20 cellular contexts compared by ENCODE assay signal in genomic region chr7:158114056-158114850, GRCh38.
DNase-seq lines count a peak whose midpoint lies in the region; ATAC-seq and TF ChIP-seq lines count a peak whose summit lies in the region.
"Had no signal": no experiment of that assay in that cellular context is flagged by ENCODE, and none has a peak within 500 bp of the region (broad histone marks: within the 10 kb centered on the region; RNA-seq: fewer than 3 reads in every experiment).

No MANE protein-coding gene starts in this region.

- intact Hi-C loops in stomach (cut with DNase I; ENCODE audit: low total_unique reads) = no loop called here

- no peak for TF ChIP-seq POLR2A in stomach (IDR thresholded peaks at IDR 0.05)

- H3K27me3 Mint-ChIP-seq in endodermal cell (ENCODE audit: insufficient read depth) = no peaks in the 10 kb centered on the region
- H3K27me3 Mint-ChIP-seq: CD4-positive, alpha-beta T cell had no signal

- H3K4me3 Mint-ChIP-seq in endodermal cell = no peak overlapping the region
- H3K4me3 Mint-ChIP-seq: CD4-positive, alpha-beta T cell had no signal

- peak overlapping the region; percentile 10 for H2AK5ac ChIP-seq in neuronal stem cell (ENCODE audit: low read depth, low read length)

- no peaks in the 10 kb centered on the region for H3K4me1 Mint-ChIP-seq in endodermal cell

- H3F3A ChIP-seq in MM.1S (ENCODE audit: insufficient read depth, low read length) = no peaks in the 10 kb centered on the region; the same call in 1 of the 2 replicates

- H3K79me1 ChIP-seq in neuronal stem cell (ENCODE audit: low read depth, low read length) = no peaks in the 10 kb centered on the region

- H3K27me3 ChIP-seq in endodermal cell (ENCODE audit: control insufficient read depth, insufficient read depth, low read length, poor library complexity, severe bottlenecking) = no peaks in the 10 kb centered on the region
- H3K27me3 ChIP-seq in neuronal stem cell (ENCODE audit: control insufficient read depth in 3 of 3, insufficient read depth in 3 of 3, low read depth in 1 of 3, low read length in 3 of 3) = no peaks in the 10 kb centered on the region
- no peaks in the 10 kb centered on the region for H3K27me3 ChIP-seq in stomach
- H3K27me3 ChIP-seq in MM.1S (replicated peaks; ENCODE audit: insufficient read depth, low read length) = peaks cover 14% of the 10 kb centered on the region

- H3K4me3 ChIP-seq in endodermal cell (ENCODE audit: low read length) (no peak overlapping the region), neuronal stem cell (ENCODE audit: low read length in 2 of 2) (no peak overlapping the region), stomach (no peak overlapping the region), MM.1S (ENCODE audit: low read length) (no peak overlapping the region)
- H3K4me3 ChIP-seq: A549, GM23248 had no signal

- no peak for TF ChIP-seq CTCF in endodermal cell (conservative IDR thresholded peaks at IDR 0.05)
- TF ChIP-seq CTCF in stomach (IDR thresholded peaks at IDR 0.05) = no peak
- no peak for TF ChIP-seq CTCF in MM.1S (IDR thresholded peaks at IDR 0.05; ENCODE audit: low read length)

- H3K36me3 Mint-ChIP-seq in endodermal cell (ENCODE audit: low read depth) = no peaks in the 10 kb centered on the region

- no peak overlapping the region for H3K27ac Mint-ChIP-seq in endodermal cell
- H3K27ac Mint-ChIP-seq: CD4-positive, alpha-beta T cell had no signal

- DNase-seq in activated CD8-positive, alpha-beta memory T cell treated with anti-CD3 and anti-CD28 coated beads for 24 hours = peak; percentile 33
- no peak for DNase-seq in activated CD8-positive, alpha-beta memory T cell treated with anti-CD3 and anti-CD28 coated beads, Interleukin-2, amount 50 U/mL, for 4 hours
- peak; percentile 27 for DNase-seq in endodermal cell
- DNase-seq in neuronal stem cell (ENCODE audit: low spot score) = no peak
- DNase-seq in stomach = peak; percentile 17
- no peak for DNase-seq in MM.1S
- DNase-seq: AML-193; Caco-2; CD4-positive, alpha-beta T cell; DMS153; DMS79; GDM1; GM23248; HCEC 1CT; IMR-90 had no signal

- H3K23ac ChIP-seq in neuronal stem cell (ENCODE audit: low read depth, low read length, poor library complexity) = no peak overlapping the region

- H4K8ac ChIP-seq in neuronal stem cell (ENCODE audit: low read depth, low read length) = no peak overlapping the region

- no peaks in the 10 kb centered on the region for H3K9me2 ChIP-seq in MM.1S (replicated peaks; ENCODE audit: insufficient read depth, low read length)

- H3K14ac ChIP-seq in neuronal stem cell (ENCODE audit: low read length) = no peak overlapping the region

- no peaks in the 10 kb centered on the region for H3K79me2 ChIP-seq in MM.1S (ENCODE audit: low read length)

- no peak overlapping the region for H3K4me2 ChIP-seq in neuronal stem cell (ENCODE audit: insufficient read depth, low read length, poor library complexity, severe bottlenecking)
- no peak overlapping the region for H3K4me2 ChIP-seq in MM.1S (ENCODE audit: low read depth, low read length)
- H3K4me2 ChIP-seq: A549 had no signal

- H4K20me1 ChIP-seq in MM.1S (ENCODE audit: insufficient read depth, low read length) = no peaks in the 10 kb centered on the region

- H3K36me3 ChIP-seq in endodermal cell (ENCODE audit: control insufficient read depth, insufficient read depth, low read length) (no peaks in the 10 kb centered on the region), neuronal stem cell (replicated peaks in 1 of 2; ENCODE audit: control insufficient read depth in 2 of 2, insufficient read depth in 2 of 2, low read length in 2 of 2) (no peaks in the 10 kb centered on the region), stomach (peaks cover 0 to 9% (median 7%) of the 10 kb centered on the region in 4 donors), MM.1S (replicated peaks; ENCODE audit: insufficient read depth, low read length) (no peaks in the 10 kb centered on the region)

- TF ChIP-seq EP300 in stomach (IDR thresholded peaks at IDR 0.05) = no peak

- H2BK120ac ChIP-seq in neuronal stem cell (ENCODE audit: low read depth, low read length) = no peak overlapping the region

- no peaks in the 10 kb centered on the region for H3K4me1 ChIP-seq in endodermal cell (ENCODE audit: control insufficient read depth, insufficient read depth, low read length)
- H3K4me1 ChIP-seq in neuronal stem cell (ENCODE audit: control insufficient read depth in 2 of 2, insufficient read depth in 1 of 2, low read depth in 1 of 2, low read length in 2 of 2) = peaks cover 0 to 2% of the 10 kb centered on the region in 2 donors
- no peaks in the 10 kb centered on the region for H3K4me1 ChIP-seq in stomach
- peaks cover 17% of the 10 kb centered on the region for H3K4me1 ChIP-seq in MM.1S (ENCODE audit: low read length)
- H3K4me1 ChIP-seq: A549, Caco-2 had no signal

- H3K18ac ChIP-seq in neuronal stem cell (ENCODE audit: low read length) = no peak overlapping the region

- H2BK5ac ChIP-seq in neuronal stem cell (ENCODE audit: low read length) = no peak overlapping the region

- H3K9ac ChIP-seq in endodermal cell (ENCODE audit: extremely low read depth, low read length, poor library complexity, severe bottlenecking) = no peak overlapping the region
- H3K9ac ChIP-seq in neuronal stem cell (ENCODE audit: low read depth, low read length, poor library complexity) = no peak overlapping the region
- H3K9ac ChIP-seq in MM.1S (ENCODE audit: low read length) = no peak overlapping the region
- H3K9ac ChIP-seq: GM23248 had no signal

- no peak overlapping the region for H2BK15ac ChIP-seq in neuronal stem cell (ENCODE audit: low read length)

- no peak for ATAC-seq in GM21360 (IDR thresholded peaks at IDR 0.05; ENCODE audit: unreplicated experiment)
- no peak for ATAC-seq in HG03280 (IDR thresholded peaks at IDR 0.05; ENCODE audit: unreplicated experiment)
- ATAC-seq: A549 had no signal

- H3K9me3 Mint-ChIP-seq in endodermal cell = peaks cover 29% of the 10 kb centered on the region

- H2AFZ ChIP-seq in neuronal stem cell (ENCODE audit: low read length) (no peak overlapping the region), MM.1S (ENCODE audit: low read length) (no peak overlapping the region)
- H2AFZ ChIP-seq: GM23248 had no signal

- H3K9me3 ChIP-seq in endodermal cell (ENCODE audit: control insufficient read depth, low read length) (peaks cover 79% of the 10 kb centered on the region), neuronal stem cell (replicated peaks in 1 of 2; ENCODE audit: control insufficient read depth in 2 of 2, insufficient read depth in 1 of 2, low read depth in 1 of 2, low read length in 2 of 2) (peaks cover 0 to 16% of the 10 kb centered on the region in 2 donors), stomach (peaks cover 0 to 44% (median 27%) of the 10 kb centered on the region in 4 donors), MM.1S (replicated peaks; ENCODE audit: insufficient read depth, low read length) (no peaks in the 10 kb centered on the region)

- no peak overlapping the region for H4K91ac ChIP-seq in neuronal stem cell (ENCODE audit: low read depth, low read length, poor library complexity)

- no peak overlapping the region for H2BK12ac ChIP-seq in neuronal stem cell (ENCODE audit: low read length)

- H3K27ac ChIP-seq in endodermal cell (ENCODE audit: low read depth, low read length) = no peak overlapping the region
- no peak overlapping the region for H3K27ac ChIP-seq in neuronal stem cell (replicated peaks; ENCODE audit: low read length)
- no peak overlapping the region for H3K27ac ChIP-seq in stomach
- H3K27ac ChIP-seq in MM.1S (ENCODE audit: low read length) = no peak overlapping the region
- H3K27ac ChIP-seq: 22Rv1, A549, C4-2B, GM23248 had no signal

- 82 to 84% methylated on average over 9 to 18 of the region's 18 CpGs for WGBS in endodermal cell (ENCODE audit: insufficient coverage in 1 of 2, insufficient read length in 1 of 2), 2 experiments
- no CpG with 5 or more reads among the region's 18 CpGs for WGBS in neuronal stem cell (ENCODE audit: extremely low coverage in 2 of 2, insufficient read length in 2 of 2, insufficient replicate concordance in 1 of 2), 2 donors
- WGBS in stomach, 5 donors = 92 to 95% (median 93%) methylated on average over 18 of the region's 18 CpGs

- H3K4ac ChIP-seq in neuronal stem cell (ENCODE audit: low read length) = no peak overlapping the region

Comparison
In these comparisons a context has a peak if more than half of its experiments do, and no peak if none do; other contexts are left out.
1. DNase-seq: peak in activated CD8-positive, alpha-beta memory T cell treated with anti-CD3 and anti-CD28 coated beads for 24 hours (single experiment), endodermal cell (single experiment) and stomach (single experiment); none in activated CD8-positive, alpha-beta memory T cell treated with anti-CD3 and anti-CD28 coated beads, Interleukin-2, amount 50 U/mL, for 4 hours (single experiment), neuronal stem cell (single experiment) and MM.1S (single experiment).